8 cellular contexts compared by ENCODE assay signal in the genomic region with DNA sequence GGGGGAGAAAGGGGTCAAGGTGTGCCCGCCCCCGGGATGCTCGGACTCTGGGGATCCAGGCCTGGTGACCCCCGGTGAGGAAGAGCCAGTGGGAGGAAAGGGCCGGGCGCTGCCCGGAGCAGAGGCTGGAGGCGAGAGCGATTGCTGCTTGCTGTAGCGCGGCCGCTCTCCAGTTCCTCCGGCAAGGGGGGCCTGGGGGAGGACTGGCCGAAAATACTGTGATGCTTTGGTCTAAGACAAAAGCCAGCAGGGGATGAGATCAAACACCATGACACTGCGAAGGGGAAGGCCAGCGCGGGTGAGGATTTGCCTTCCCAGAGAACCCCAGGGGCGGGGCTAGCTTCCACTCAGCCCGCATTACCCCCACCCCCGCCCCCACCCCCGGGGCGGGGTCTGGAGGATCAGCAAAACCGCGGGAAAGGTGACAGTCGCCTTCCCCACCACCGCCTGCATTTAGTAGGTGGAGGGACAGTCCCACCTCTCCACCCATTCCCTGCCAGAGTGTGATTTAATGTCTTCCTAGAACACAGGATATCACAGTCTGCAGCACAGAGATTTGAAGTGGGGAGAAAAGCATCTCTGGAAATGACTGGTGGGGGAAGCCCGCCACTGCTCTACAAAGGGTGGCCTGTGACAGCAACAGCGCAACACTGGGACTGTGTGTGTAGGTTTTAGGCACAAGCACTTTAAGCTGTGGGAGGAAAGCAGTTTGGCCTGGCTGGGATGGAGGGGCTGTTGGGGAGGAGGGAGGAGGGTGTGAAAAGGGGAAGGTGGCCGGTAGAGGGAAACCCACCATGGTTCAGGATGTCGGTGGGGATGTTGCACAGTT. TPM values are rescaled to one million over a fixed set of nuclear protein-coding genes. Genes with fewer than 3 reads are reported as not detected.
A peak's percentile ranks its signal among the peaks of the same experiment; 100 is the strongest.
DNase-seq lines count a peak whose midpoint lies in the region; ATAC-seq and TF ChIP-seq lines count a peak whose summit lies in the region.

No MANE protein-coding gene starts in this region.

- TF ChIP-seq CTCF in PC-3 (conservative IDR thresholded peaks at IDR 0.05; ENCODE audit: low read depth, low read length) (no peak), fibroblast of the aortic adventitia (IDR thresholded peaks at IDR 0.05; ENCODE audit: insufficient read depth, low read length) (peak; percentile 12)

- no peaks in the 10 kb centered on the region for H4K20me1 ChIP-seq in PC-3 (ENCODE audit: low read length)

- intact Hi-C loops in PC-3 (cut with micrococcal nuclease) = no loop called here

- POLR2A ChIA-PET in PC-3 (lab: Charles Lee; ENCODE audit: unreplicated experiment) = no interaction called here

- no peaks in the 10 kb centered on the region for H3K9me3 ChIP-seq in HUES64 (ENCODE audit: insufficient read depth, low read depth, low read length)
- no peaks in the 10 kb centered on the region for H3K9me3 ChIP-seq in PC-3 (ENCODE audit: low read length)
- H3K9me3 ChIP-seq in neuron (ENCODE audit: low read length) = no peaks in the 10 kb centered on the region
- H3K9me3 ChIP-seq in thymus (ENCODE audit: control insufficient read depth) = no peaks in the 10 kb centered on the region

- H3K9me2 ChIP-seq in PC-3 (replicated peaks; ENCODE audit: low read length) = no peaks in the 10 kb centered on the region

- 8% methylated on average over 26 of the region's 30 CpGs for WGBS in HUES64
- 1% methylated on average over 30 of the region's 30 CpGs for WGBS in thymus

- H3K27ac ChIP-seq in HUES64 (ENCODE audit: low read depth, low read length) (peak overlapping the region; percentile 88), PC-3 (ENCODE audit: low read length) (no peak overlapping the region), thymus (ENCODE audit: low read depth) (peak overlapping the region; percentile 68)

- H3K4me3 ChIP-seq in HUES64 (ENCODE audit: low read length) = peak overlapping the region; percentile 64
- H3K4me3 ChIP-seq in PC-3 (ENCODE audit: low read length) = peak overlapping the region; percentile 76
- peak overlapping the region; percentile 49 for H3K4me3 ChIP-seq in fibroblast of the aortic adventitia (ENCODE audit: low read depth, low read length)
- peak overlapping the region; percentile 27 for H3K4me3 ChIP-seq in neuron (ENCODE audit: low read length)
- H3K4me3 ChIP-seq in thymus (ENCODE audit: low read length) = peak overlapping the region; percentile 64

- peaks cover 5% of the 10 kb centered on the region; the same call in 1 of the 2 replicates for H3K36me3 ChIP-seq in HUES64 (ENCODE audit: insufficient read depth, low read length)
- no peaks in the 10 kb centered on the region for H3K36me3 ChIP-seq in PC-3 (ENCODE audit: low read depth, low read length)
- H3K36me3 ChIP-seq in neuron (ENCODE audit: insufficient read depth, low read length) = peaks cover 3% of the 10 kb centered on the region
- H3K36me3 ChIP-seq in thymus (ENCODE audit: control insufficient read depth, insufficient read depth) = no peaks in the 10 kb centered on the region

- peak; percentile 92 for ATAC-seq in GM21447 (IDR thresholded peaks at IDR 0.05; ENCODE audit: unreplicated experiment)
- peak; percentile 66 for ATAC-seq in PC-3

- no peaks in the 10 kb centered on the region for H3K79me2 ChIP-seq in PC-3 (ENCODE audit: low read length)

- DNase-seq in COLO668 (lab: John Stamatoyannopoulos, UW; ENCODE audit: unreplicated experiment) (peak; percentile 78), PC-3 (peak; percentile 68), fibroblast of the aortic adventitia (ENCODE audit: low read depth) (peak; percentile 64)
- peak; percentile 97 to 98 for DNase-seq in activated T-cell treated with anti-CD3 and anti-CD28 coated beads, Interleukin-2, amount 50 U/mL, for 48 hours

- H3F3A ChIP-seq in PC-3 (ENCODE audit: low read length, unreplicated experiment) = no peaks in the 10 kb centered on the region

- peaks cover 9% of the 10 kb centered on the region; the same call in 1 of the 2 replicates for H3K27me3 ChIP-seq in HUES64 (ENCODE audit: insufficient read depth, low read length)
- H3K27me3 ChIP-seq in PC-3 (ENCODE audit: low read length) = no peaks in the 10 kb centered on the region
- no peaks in the 10 kb centered on the region for H3K27me3 ChIP-seq in neuron (ENCODE audit: insufficient read depth, low read length)
- H3K27me3 ChIP-seq in thymus (ENCODE audit: control insufficient read depth, insufficient read depth) = no peaks in the 10 kb centered on the region

- no TSS peak for BruUV-seq in PC-3 (replicated peaks; lab: Mats Ljungman, UMichigan)

- CTCF ChIA-PET in PC-3 (lab: Charles Lee) = no interaction called here

- H2AFZ ChIP-seq in PC-3 (ENCODE audit: low read length) (peak overlapping the region; percentile 76), neuron (ENCODE audit: low read depth, low read length) (no peak overlapping the region)

- peak overlapping the region; percentile 99 for H3K4me2 ChIP-seq in PC-3 (ENCODE audit: low read length)

- H3K9ac ChIP-seq in HUES64 (ENCODE audit: low read depth, low read length) (peak overlapping the region; percentile 70), PC-3 (ENCODE audit: low read length) (peak overlapping the region; percentile 76)

- H3K4me1 ChIP-seq in HUES64 (ENCODE audit: insufficient read depth, low read length) (peaks cover 11% of the 10 kb centered on the region), PC-3 (ENCODE audit: insufficient read depth, low read length) (peaks cover 11% of the 10 kb centered on the region; the same call in 1 of the 2 replicates), neuron (ENCODE audit: insufficient read depth, low read length) (peaks cover 43% of the 10 kb centered on the region), thymus (ENCODE audit: control insufficient read depth, insufficient read depth, low read length) (no peaks in the 10 kb centered on the region)

RNA-seq across cellular contexts. Expression of gene MRC2, which starts 25.7 kb away (rescaled TPM):
- polyA plus RNA-seq in HUES64 (2013, experiment 1 of 2) = 24.0 TPM
- 29.2 TPM for polyA plus RNA-seq in HUES64 (2013, experiment 2 of 2)
- total RNA-seq in PC-3 (2014; rRNA removed) = 13.5 and 17.2 TPM in 2 replicates
- 170 and 245 TPM in 2 replicates for total RNA-seq in fibroblast of the aortic adventitia (ENCODE audit: low replicate concordance)
- 14.5 TPM for polyA plus RNA-seq in thymus
